ENCODE assay signal across 34 cellular contexts in the genomic region with DNA sequence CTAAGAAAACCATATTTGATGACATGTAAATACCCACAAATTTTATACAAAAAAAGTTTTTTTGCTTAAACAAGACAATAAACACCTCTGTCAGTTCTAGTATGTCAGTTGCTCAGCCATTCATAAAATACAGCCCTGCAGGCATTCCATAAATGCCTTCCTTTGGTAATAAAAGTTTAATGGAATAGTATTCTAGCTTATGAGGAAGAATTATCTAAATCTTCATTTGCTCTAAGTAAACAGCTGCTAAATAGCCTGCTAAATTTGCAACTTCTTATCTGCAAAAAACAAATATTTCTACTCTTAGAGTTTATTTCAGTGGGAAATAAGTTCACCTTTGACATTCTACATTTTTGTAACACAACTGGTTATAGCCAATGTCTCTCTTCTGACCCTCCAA.
DNase-seq lines count a peak whose midpoint lies in the region; ATAC-seq, FAIRE-seq and TF ChIP-seq lines count a peak whose summit lies in the region.
"Had no signal": no experiment of that assay in that cellular context is flagged by ENCODE, and none has a peak within 500 bp of the region (broad histone marks: within the 10 kb centered on the region; RNA-seq: fewer than 3 reads in every experiment).

No MANE protein-coding gene starts in this region.

- DNase-seq in HepG2 (ENCODE audit: low spot score): no peak
- no peak for DNase-seq in right lobe of liver
- DNase-seq in SJSA1 (ENCODE audit: low read depth in 1 of 2, low spot score in 2 of 2): peak in 1 of 2 experiments; percentile 53
- DNase-seq in foreskin melanocyte: peak; percentile 57
- no peak for DNase-seq in cerebellar nuclear complex (lab: John Stamatoyannopoulos, UW)
- no peak for DNase-seq in inferior parietal cortex (ENCODE audit: extremely low spot score)
- no peak for DNase-seq in NCI-H2171 treated with DMSO at 0.1 percent for 48 hours (lab: John Stamatoyannopoulos, UW)
- DNase-seq: activated CD4-positive, alpha-beta T cell treated with anti-CD3 and anti-CD28 coated beads for 48 hours; activated naive CD4-positive, alpha-beta T cell; activated T-cell treated with anti-CD3 and anti-CD28 coated beads, Interleukin-2, amount 50 U/mL, for 4 hours; AML-193; amygdala; CD4-positive, alpha-beta T cell; colonic mucosa; DMS 273 treated with DMSO at 0.1 percent for 48 hours; MM.1S; naive thymus-derived CD8-positive, alpha-beta T cell; NCI-H1417 treated with DMSO at 0.1 percent for 48 hours; NCI-H2081 treated with DMSO at 0.1 percent for 48 hours; NCI-H446; NCI-H774; occipital lobe; RPMI8226; stimulated activated naive CD8-positive, alpha-beta T cell treated with anti-CD3 and anti-CD28 coated beads, Interleukin-15, Interleukin-2, amounts not matched to agents 100 U/mL and 50 U/mL, for 24 hours; T-helper 2 cell had no signal

- H3K27ac ChIP-seq in HepG2 (ENCODE audit: extremely low read length, insufficient read depth, low read length): peak overlapping the region; percentile 75
- no peak overlapping the region for H3K27ac ChIP-seq in right lobe of liver
- peak overlapping the region; percentile 6 for H3K27ac ChIP-seq in SJSA1
- H3K27ac ChIP-seq: 22Rv1, colonic mucosa, vagina had no signal

- TF ChIP-seq RAD21 in HepG2 (CRISPR knock-in tag; IDR thresholded peaks at IDR 0.05): no peak

- in situ Hi-C loops in HepG2 (cut with HindIII; ENCODE audit: extremely low pct_ligation_motif_present, low pct_unique_long_range_greater_than_20kb): no loop called here

- H3K9ac ChIP-seq in HepG2 (ENCODE audit: insufficient read depth, low read depth, low read length): no peak overlapping the region

- H3K4me1 ChIP-seq in HepG2 (ENCODE audit: insufficient read depth, low read length) (peaks cover 89% of the 10 kb centered on the region), right lobe of liver (no peaks in the 10 kb centered on the region), SJSA1 (replicated peaks) (peaks cover 77% of the 10 kb centered on the region)

- H2AFZ ChIP-seq in HepG2 (ENCODE audit: low read length): no peak overlapping the region

- intact Hi-C loops in HepG2 (cut with micrococcal nuclease; ENCODE audit: unreplicated experiment) (no loop called here), right lobe of liver (cut with DNase I) (no loop called here)

- no peak for TF ChIP-seq EP300 in HepG2 (IDR thresholded peaks at IDR 0.05; ENCODE audit: low read depth in 2 of 2, low read length in 2 of 2)
- no peak for TF ChIP-seq EP300 in HepG2 (CRISPR knock-in tag; IDR thresholded peaks at IDR 0.05; ENCODE audit: borderline replicate concordance)

- CTCF ChIA-PET in HepG2 (lab: Yijun Ruan, JAX; ENCODE audit: low intra/inter-chr PET ratio, low total read pairs): no interaction called here

- ATAC-seq in HepG2 (no peak), right lobe of liver (no peak), HG03520 (IDR thresholded peaks at IDR 0.05; ENCODE audit: unreplicated experiment) (no peak)
- ATAC-seq: activated T-cell treated with anti-CD3 and anti-CD28 coated beads, Interleukin-2, amount 50 U/mL, for 4 hours; esophagus mucosa; K562; naive thymus-derived CD8-positive, alpha-beta T cell; stimulated activated naive CD8-positive, alpha-beta T cell treated with anti-CD3 and anti-CD28 coated beads, Interleukin-15, Interleukin-2, amounts not matched to agents 100 U/mL and 50 U/mL, for 24 hours had no signal

- H3K9me3 ChIP-seq in HepG2 (ENCODE audit: low read length) (no peaks in the 10 kb centered on the region), right lobe of liver (no peaks in the 10 kb centered on the region), SJSA1 (replicated peaks) (no peaks in the 10 kb centered on the region)
- H3K9me3 ChIP-seq: colonic mucosa, thoracic aorta, vagina had no signal

- no TSS peak for BruUV-seq in HepG2 (replicated peaks; lab: Mats Ljungman, UMichigan)

- H3K27me3 ChIP-seq in HepG2 (ENCODE audit: control insufficient read depth in 1 of 2, insufficient read depth in 2 of 2, low read length in 2 of 2): no peaks in the 10 kb centered on the region
- no peaks in the 10 kb centered on the region for H3K27me3 ChIP-seq in right lobe of liver
- no peaks in the 10 kb centered on the region for H3K27me3 ChIP-seq in SJSA1 (replicated peaks)
- H3K27me3 ChIP-seq: colonic mucosa, vagina had no signal

- TF ChIP-seq CTCF in HepG2 (CRISPR knock-in tag; IDR thresholded peaks at IDR 0.05) (no peak), right lobe of liver (IDR thresholded peaks at IDR 0.05) (no peak)

- TF ChIP-seq POLR2A in HepG2 (IDR thresholded peaks at IDR 0.05; ENCODE audit: insufficient read depth in 1 of 2, low read depth in 2 of 2, low read length in 2 of 2) (no peak), right lobe of liver (IDR thresholded peaks at IDR 0.05) (no peak)

- no peak for FAIRE-seq in HepG2 (lab: Jason Lieb, UNC)
- FAIRE-seq: bronchial epithelial cell, frontal cortex, H1, K562 had no signal

- H3K4me3 ChIP-seq in HepG2 (replicated peaks in 1 of 3; ENCODE audit: insufficient read depth in 1 of 3, low read depth in 2 of 3, low read length in 3 of 3): no peak overlapping the region
- no peak overlapping the region for H3K4me3 ChIP-seq in right lobe of liver
- no peak overlapping the region for H3K4me3 ChIP-seq in SJSA1
- H3K4me3 ChIP-seq: colonic mucosa, K562, thoracic aorta, vagina had no signal

- H4K20me1 ChIP-seq in HepG2 (ENCODE audit: insufficient read depth, low read length): no peaks in the 10 kb centered on the region

- no peak overlapping the region for H3K4me2 ChIP-seq in HepG2 (ENCODE audit: low read depth, low read length)

- POLR2A ChIA-PET in HepG2 (lab: Yijun Ruan, JAX): interaction anchor here (0.8 kb wide), 2 partner anchors 8 to 128 kb away, joined by 3 read pairs; no protein-coding TSS in a partner anchor

- H3K36me3 ChIP-seq in HepG2 (replicated peaks in 1 of 2; ENCODE audit: control insufficient read depth in 1 of 2, insufficient read depth in 2 of 2, low read length in 2 of 2) (no peaks in the 10 kb centered on the region; a peak in 1 of 5 replicates), right lobe of liver (no peaks in the 10 kb centered on the region), SJSA1 (no peaks in the 10 kb centered on the region)
- H3K36me3 ChIP-seq: colonic mucosa, thoracic aorta, vagina had no signal

- H3K79me2 ChIP-seq in HepG2 (ENCODE audit: insufficient read depth, low read length): peaks cover 41% of the 10 kb centered on the region

TF ChIP-seq in HepG2, 621 proteins besides CTCF, POLR2A, EP300 and RAD21 (continues in another document):
- no peak for TF ChIP-seq THYN1 (CRISPR knock-in tag; IDR thresholded peaks at IDR 0.05; ENCODE audit: borderline replicate concordance, low read depth)
- no peak for TF ChIP-seq ZNF772 (CRISPR knock-in tag; IDR thresholded peaks at IDR 0.05)
- no peak for TF ChIP-seq TBP (CRISPR knock-in tag; IDR thresholded peaks at IDR 0.05)
- TF ChIP-seq, protein P1, sequence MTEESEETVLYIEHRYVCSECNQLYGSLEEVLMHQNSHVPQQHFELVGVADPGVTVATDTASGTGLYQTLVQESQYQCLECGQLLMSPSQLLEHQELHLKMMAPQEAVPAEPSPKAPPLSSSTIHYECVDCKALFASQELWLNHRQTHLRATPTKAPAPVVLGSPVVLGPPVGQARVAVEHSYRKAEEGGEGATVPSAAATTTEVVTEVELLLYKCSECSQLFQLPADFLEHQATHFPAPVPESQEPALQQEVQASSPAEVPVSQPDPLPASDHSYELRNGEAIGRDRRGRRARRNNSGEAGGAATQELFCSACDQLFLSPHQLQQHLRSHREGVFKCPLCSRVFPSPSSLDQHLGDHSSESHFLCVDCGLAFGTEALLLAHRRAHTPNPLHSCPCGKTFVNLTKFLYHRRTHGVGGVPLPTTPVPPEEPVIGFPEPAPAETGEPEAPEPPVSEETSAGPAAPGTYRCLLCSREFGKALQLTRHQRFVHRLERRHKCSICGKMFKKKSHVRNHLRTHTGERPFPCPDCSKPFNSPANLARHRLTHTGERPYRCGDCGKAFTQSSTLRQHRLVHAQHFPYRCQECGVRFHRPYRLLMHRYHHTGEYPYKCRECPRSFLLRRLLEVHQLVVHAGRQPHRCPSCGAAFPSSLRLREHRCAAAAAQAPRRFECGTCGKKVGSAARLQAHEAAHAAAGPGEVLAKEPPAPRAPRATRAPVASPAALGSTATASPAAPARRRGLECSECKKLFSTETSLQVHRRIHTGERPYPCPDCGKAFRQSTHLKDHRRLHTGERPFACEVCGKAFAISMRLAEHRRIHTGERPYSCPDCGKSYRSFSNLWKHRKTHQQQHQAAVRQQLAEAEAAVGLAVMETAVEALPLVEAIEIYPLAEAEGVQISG (CRISPR knock-in tag; IDR thresholded peaks at IDR 0.05): no peak
- no peak for TF ChIP-seq ZNF160 (CRISPR knock-in tag; IDR thresholded peaks at IDR 0.05)
- no peak for TF ChIP-seq MXI1 (IDR thresholded peaks at IDR 0.05; ENCODE audit: borderline replicate concordance, low read depth, low read length)
- TF ChIP-seq, protein P2, sequence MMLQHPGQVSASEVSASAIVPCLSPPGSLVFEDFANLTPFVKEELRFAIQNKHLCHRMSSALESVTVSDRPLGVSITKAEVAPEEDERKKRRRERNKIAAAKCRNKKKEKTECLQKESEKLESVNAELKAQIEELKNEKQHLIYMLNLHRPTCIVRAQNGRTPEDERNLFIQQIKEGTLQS (CRISPR knock-in tag; IDR thresholded peaks at IDR 0.05): no peak
- TF ChIP-seq ARNT2 (CRISPR knock-in tag; IDR thresholded peaks at IDR 0.05; ENCODE audit: low read depth): no peak
- no peak for TF ChIP-seq ZNF709 (CRISPR knock-in tag; IDR thresholded peaks at IDR 0.05)
- TF ChIP-seq ZNF33B (CRISPR knock-in tag; IDR thresholded peaks at IDR 0.05): no peak
- TF ChIP-seq CBX2 (IDR thresholded peaks at IDR 0.05; ENCODE audit: low read depth, low read length): no peak
- no peak for TF ChIP-seq CBX2 (CRISPR knock-in tag; IDR thresholded peaks at IDR 0.05; ENCODE audit: low read depth)
- TF ChIP-seq ZNF567 (CRISPR knock-in tag; IDR thresholded peaks at IDR 0.05; ENCODE audit: borderline replicate concordance): no peak
- no peak for TF ChIP-seq ZBTB42 (CRISPR knock-in tag; IDR thresholded peaks at IDR 0.05)

Comparison
In these comparisons a context has a peak if more than half of its experiments do, and no peak if none do; other contexts are left out.
1. H3K27ac ChIP-seq: peak in HepG2 (single experiment) and SJSA1 (single experiment); none in right lobe of liver (0 of 3).